In genomic region chr1:27153927-27154358, GRCh38 we compare ENCODE assay signal across 8 cellular contexts. TPM values are rescaled to one million over a fixed set of nuclear protein-coding genes. Genes with fewer than 3 reads are reported as not detected.
DNase-seq lines count a peak whose midpoint lies in the region; ATAC-seq, FAIRE-seq and TF ChIP-seq lines count a peak whose summit lies in the region.

No MANE protein-coding gene starts in this region.

- WGBS in H9 (ENCODE audit: extremely low coverage, insufficient read length, low lambda C conversion rate), result no CpG with 5 or more reads among the region's 21 CpGs
- WGBS in right cardiac atrium, result 83% methylated on average over 21 of the region's 21 CpGs
- WGBS in small intestine, 3 donors, result 82 to 91% (median 84%) methylated on average over 21 of the region's 21 CpGs

- H4K20me1 ChIP-seq in H9 (ENCODE audit: control insufficient read depth, insufficient read depth, insufficient read length), result no peaks in the 10 kb centered on the region

- H4K8ac ChIP-seq in H9 (replicated peaks; ENCODE audit: insufficient read length, low read depth, low read length), result no peak overlapping the region

- H2BK5ac ChIP-seq in H9 (ENCODE audit: insufficient read length, low read length), result no peak overlapping the region

- no peaks in the 10 kb centered on the region for H3K36me3 ChIP-seq in small intestine (ENCODE audit: control insufficient read depth in 2 of 2, insufficient read depth in 2 of 2, low read length in 2 of 2)

- no peak overlapping the region for H2BK120ac ChIP-seq in H9 (ENCODE audit: low read depth, low read length, poor library complexity, severe bottlenecking)

- H4K5ac ChIP-seq in H9 (ENCODE audit: insufficient read length, low read depth, low read length), result no peak overlapping the region

- no peak overlapping the region for H4K91ac ChIP-seq in H9 (ENCODE audit: insufficient read length, low read depth, low read length)

- peaks cover 0 to 4% (median 2%) of the 10 kb centered on the region in 3 experiments; a peak in 1 of 7 replicates for H3K36me3 Mint-ChIP-seq in H9 (ENCODE audit: insufficient read depth in 1 of 3, low read depth in 3 of 3)

- H3K4me3 Mint-ChIP-seq in H9, result peak overlapping the region; percentile 76 to 95

- TF ChIP-seq CTCF in H9 (conservative IDR thresholded peaks at IDR 0.05), result no peak
- TF ChIP-seq CTCF in WI38 (IDR thresholded peaks at IDR 0.05; ENCODE audit: low read depth, low read length), result no peak

- H3K23ac ChIP-seq in H9 (ENCODE audit: insufficient read length, low read depth, low read length), result no peak overlapping the region

- no peaks in the 10 kb centered on the region for H3K9me3 ChIP-seq in H9 (ENCODE audit: control insufficient read depth, low read depth, low read length)
- no peaks in the 10 kb centered on the region for H3K9me3 ChIP-seq in right cardiac atrium (ENCODE audit: control insufficient read depth, low read length)
- H3K9me3 ChIP-seq in small intestine (ENCODE audit: control insufficient read depth, low read depth), result no peaks in the 10 kb centered on the region

- peaks cover 11% of the 10 kb centered on the region for H3K23me2 ChIP-seq in H9 (ENCODE audit: insufficient read length, low read depth, low read length, poor library complexity, severe bottlenecking)

- H2BK15ac ChIP-seq in H9 (ENCODE audit: low read depth, low read length), result no peak overlapping the region

- intact Hi-C loops in right cardiac atrium (cut with DNase I), result loop anchor here in 3 of 4 donors (5.0 kb wide), 2 partner anchors 37 to 52 kb away; no protein-coding TSS in a partner anchor

- peaks cover 4% of the 10 kb centered on the region for H3K79me1 ChIP-seq in H9 (ENCODE audit: insufficient read depth, low read depth, low read length, poor library complexity, severe bottlenecking)

- no peak overlapping the region for H2AFZ ChIP-seq in H9 (ENCODE audit: low read length)

- no peak overlapping the region for H2BK20ac ChIP-seq in H9 (ENCODE audit: low read depth, low read length, poor library complexity, severe bottlenecking)

- no peaks in the 10 kb centered on the region for H3K79me2 ChIP-seq in H9 (ENCODE audit: insufficient read depth, low read length)

- H3K27ac Mint-ChIP-seq in H9, result peak overlapping the region in 1 of 3 experiments; percentile 88; a peak in 1 of 7 replicates

- H3K27me3 ChIP-seq in H9 (ENCODE audit: insufficient read depth, low read length) (no peaks in the 10 kb centered on the region), right cardiac atrium (ENCODE audit: control insufficient read depth, insufficient read depth) (no peaks in the 10 kb centered on the region), small intestine (ENCODE audit: control insufficient read depth in 2 of 2, insufficient read depth in 2 of 2, low read length in 2 of 2) (no peaks in the 10 kb centered on the region)

- no peak overlapping the region for H2BK12ac ChIP-seq in H9 (ENCODE audit: insufficient read length, low read depth, low read length)

- H3K27ac ChIP-seq in H9 (ENCODE audit: insufficient read length, low read depth, low read length), result no peak overlapping the region
- H3K27ac ChIP-seq in right cardiac atrium (ENCODE audit: low read length), result peak overlapping the region; percentile 97
- peak overlapping the region; percentile 76 to 92 for H3K27ac ChIP-seq in small intestine (ENCODE audit: low read depth in 1 of 2, low read length in 1 of 2)

- no peaks in the 10 kb centered on the region for H3K9me3 Mint-ChIP-seq in H9

- no peak overlapping the region for H3K14ac ChIP-seq in H9 (ENCODE audit: insufficient read depth, low read length)

- H3T11ph ChIP-seq in H9 (ENCODE audit: low read length), result no peak overlapping the region

- no peak overlapping the region for H3K4ac ChIP-seq in H9 (ENCODE audit: low read depth, low read length)

- H3K4me1 Mint-ChIP-seq in H9, result peaks cover 28 to 33% of the 10 kb centered on the region in 2 experiments

- no peak overlapping the region for H3K56ac ChIP-seq in H9 (ENCODE audit: insufficient read length, low read depth, low read length)

- no peaks in the 10 kb centered on the region for H3K4me1 ChIP-seq in H9 (ENCODE audit: insufficient read depth, low read length)
- H3K4me1 ChIP-seq in right cardiac atrium (ENCODE audit: control insufficient read depth, insufficient read depth, low read length), result peaks cover 15% of the 10 kb centered on the region
- peaks cover 3 to 14% of the 10 kb centered on the region in 2 donors for H3K4me1 ChIP-seq in small intestine (ENCODE audit: control insufficient read depth in 2 of 2, insufficient read depth in 1 of 2, low read depth in 1 of 2, low read length in 1 of 2)

- H3K9ac ChIP-seq in H9 (ENCODE audit: extremely low read depth, insufficient read length, low read length), result peak overlapping the region; percentile 81

- FAIRE-seq in small intestine (lab: Jason Lieb, UNC), result no peak

- H3K4me2 ChIP-seq in H9 (ENCODE audit: insufficient read depth, insufficient read length, low read length), result peak overlapping the region; percentile 96

- H3K18ac ChIP-seq in H9 (ENCODE audit: insufficient read length, low read depth, low read length), result no peak overlapping the region

- DNase-seq in H9 (no peak), right cardiac atrium (no peak), small intestine (no peak), NCI-H1105 (lab: John Stamatoyannopoulos, UW) (no peak)
- DNase-seq in stimulated activated CD4-positive, alpha-beta T cell treated with anti-CD3 and anti-CD28 coated beads, Interleukin-4, amount 100 ng/mL, for 1 hour, result no peak

- ATAC-seq in right cardiac atrium (peak in 1 of 2 donors; percentile 1), GM21367 (IDR thresholded peaks at IDR 0.05; ENCODE audit: unreplicated experiment) (no peak), HG03469 (IDR thresholded peaks at IDR 0.05; ENCODE audit: unreplicated experiment) (no peak)

- H3K4me3 ChIP-seq in WI38 (ENCODE audit: low read depth, low read length) (peak overlapping the region; percentile 74), right cardiac atrium (ENCODE audit: low read length) (peak overlapping the region; percentile 97), small intestine (ENCODE audit: low read depth in 1 of 2, low read length in 2 of 2) (peak overlapping the region in 1 of 2 donors; percentile 87)

- no peak overlapping the region for H2AK5ac ChIP-seq in H9 (ENCODE audit: insufficient read length, low read length)

- H3K27me3 Mint-ChIP-seq in H9 (ENCODE audit: low read depth), result no peaks in the 10 kb centered on the region; the same call in 1 of the 2 replicates

RNA-seq across cellular contexts. Expression of gene SLC9A1, which starts 1.0 kb away (rescaled TPM):
- total RNA-seq in H9 (2021) (20.8 and 21.3 TPM in 2 replicates), right cardiac atrium (10 to 100 TPM; 22.8 to 39.3 (median 35.4) TPM)
- polyA plus RNA-seq in right cardiac atrium (21.5 TPM), small intestine (10 to 100 TPM; 40.2 to 41.3 (median 41.2) TPM)
